In genomic region chr1:106753069-106753468, GRCh38 we compare ENCODE assay signal across 1 cellular context.
TF ChIP-seq lines count a peak whose summit lies in the region.

No MANE protein-coding gene starts in this region.

TF ChIP-seq in SK-N-SH treated with all-trans-retinoic acid at 6 μM for 48 hours, 23 proteins besides CTCF, POLR2A, EP300 and RAD21 (continued from another document):
- TF ChIP-seq, protein P1, sequence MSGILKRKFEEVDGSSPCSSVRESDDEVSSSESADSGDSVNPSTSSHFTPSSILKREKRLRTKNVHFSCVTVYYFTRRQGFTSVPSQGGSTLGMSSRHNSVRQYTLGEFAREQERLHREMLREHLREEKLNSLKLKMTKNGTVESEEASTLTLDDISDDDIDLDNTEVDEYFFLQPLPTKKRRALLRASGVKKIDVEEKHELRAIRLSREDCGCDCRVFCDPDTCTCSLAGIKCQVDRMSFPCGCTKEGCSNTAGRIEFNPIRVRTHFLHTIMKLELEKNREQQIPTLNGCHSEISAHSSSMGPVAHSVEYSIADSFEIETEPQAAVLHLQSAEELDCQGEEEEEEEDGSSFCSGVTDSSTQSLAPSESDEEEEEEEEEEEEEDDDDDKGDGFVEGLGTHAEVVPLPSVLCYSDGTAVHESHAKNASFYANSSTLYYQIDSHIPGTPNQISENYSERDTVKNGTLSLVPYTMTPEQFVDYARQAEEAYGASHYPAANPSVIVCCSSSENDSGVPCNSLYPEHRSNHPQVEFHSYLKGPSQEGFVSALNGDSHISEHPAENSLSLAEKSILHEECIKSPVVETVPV (CRISPR knock-in tag; IDR thresholded peaks at IDR 0.05), result no peak
- no peak for TF ChIP-seq PPARA (CRISPR knock-in tag; IDR thresholded peaks at IDR 0.05; ENCODE audit: borderline replicate concordance)
- no peak for TF ChIP-seq ZFP3 (CRISPR knock-in tag; IDR thresholded peaks at IDR 0.05)
- TF ChIP-seq ZNF565 (CRISPR knock-in tag; conservative IDR thresholded peaks at IDR 0.05; ENCODE audit: low read depth), result no peak
- no peak for TF ChIP-seq TCF4 (CRISPR knock-in tag; IDR thresholded peaks at IDR 0.05; ENCODE audit: borderline replicate concordance)
- TF ChIP-seq OSR1 (CRISPR knock-in tag; IDR thresholded peaks at IDR 0.05), result no peak
- no peak for TF ChIP-seq ZNF70 (CRISPR knock-in tag; IDR thresholded peaks at IDR 0.05)
- TF ChIP-seq ISL1 (CRISPR knock-in tag; IDR thresholded peaks at IDR 0.05), result no peak; the same call in 1 of the 2 replicates
- TF ChIP-seq TOX (CRISPR knock-in tag; IDR thresholded peaks at IDR 0.05; ENCODE audit: borderline replicate concordance), result no peak
- TF ChIP-seq, protein P2, sequence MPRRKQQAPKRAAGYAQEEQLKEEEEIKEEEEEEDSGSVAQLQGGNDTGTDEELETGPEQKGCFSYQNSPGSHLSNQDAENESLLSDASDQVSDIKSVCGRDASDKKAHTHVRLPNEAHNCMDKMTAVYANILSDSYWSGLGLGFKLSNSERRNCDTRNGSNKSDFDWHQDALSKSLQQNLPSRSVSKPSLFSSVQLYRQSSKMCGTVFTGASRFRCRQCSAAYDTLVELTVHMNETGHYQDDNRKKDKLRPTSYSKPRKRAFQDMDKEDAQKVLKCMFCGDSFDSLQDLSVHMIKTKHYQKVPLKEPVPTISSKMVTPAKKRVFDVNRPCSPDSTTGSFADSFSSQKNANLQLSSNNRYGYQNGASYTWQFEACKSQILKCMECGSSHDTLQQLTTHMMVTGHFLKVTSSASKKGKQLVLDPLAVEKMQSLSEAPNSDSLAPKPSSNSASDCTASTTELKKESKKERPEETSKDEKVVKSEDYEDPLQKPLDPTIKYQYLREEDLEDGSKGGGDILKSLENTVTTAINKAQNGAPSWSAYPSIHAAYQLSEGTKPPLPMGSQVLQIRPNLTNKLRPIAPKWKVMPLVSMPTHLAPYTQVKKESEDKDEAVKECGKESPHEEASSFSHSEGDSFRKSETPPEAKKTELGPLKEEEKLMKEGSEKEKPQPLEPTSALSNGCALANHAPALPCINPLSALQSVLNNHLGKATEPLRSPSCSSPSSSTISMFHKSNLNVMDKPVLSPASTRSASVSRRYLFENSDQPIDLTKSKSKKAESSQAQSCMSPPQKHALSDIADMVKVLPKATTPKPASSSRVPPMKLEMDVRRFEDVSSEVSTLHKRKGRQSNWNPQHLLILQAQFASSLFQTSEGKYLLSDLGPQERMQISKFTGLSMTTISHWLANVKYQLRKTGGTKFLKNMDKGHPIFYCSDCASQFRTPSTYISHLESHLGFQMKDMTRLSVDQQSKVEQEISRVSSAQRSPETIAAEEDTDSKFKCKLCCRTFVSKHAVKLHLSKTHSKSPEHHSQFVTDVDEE (CRISPR knock-in tag; IDR thresholded peaks at IDR 0.05), result no peak
- no peak for TF ChIP-seq POU6F1 (CRISPR knock-in tag; IDR thresholded peaks at IDR 0.05; ENCODE audit: borderline replicate concordance, low read depth)
